10 cellular contexts compared by ENCODE assay signal in genomic region chr2:51103205-51103604, GRCh38.
DNase-seq lines count a peak whose midpoint lies in the region; ATAC-seq and TF ChIP-seq lines count a peak whose summit lies in the region.
"Had no signal": no experiment of that assay in that cellular context is flagged by ENCODE, and none has a peak within 500 bp of the region (broad histone marks: within the 10 kb centered on the region; RNA-seq: fewer than 3 reads in every experiment).

No MANE protein-coding gene starts in this region.

- DNase-seq in Right ventricle myocardium inferior (ENCODE audit: missing footprints) (peak; percentile 51), cardiac septum (ENCODE audit: low spot score) (no peak), dermis microvascular lymphatic vessel endothelial cell (ENCODE audit: low read depth in 2 of 2) (peak; percentile 1 to 82), NCI-H2107 treated with DMSO at 0.1 percent for 48 hours (lab: John Stamatoyannopoulos, UW; ENCODE audit: unreplicated experiment) (no peak), mesothelial cell of epicardium (ENCODE audit: low spot score in 2 of 2, unreplicated experiment in 2 of 2) (no peak)
- DNase-seq in effector CD4-positive, alpha-beta T cell: no peak
- DNase-seq: Peyer's patch had no signal

- no peak overlapping the region for H3K4me3 ChIP-seq in liver (ENCODE audit: low read depth in 1 of 3, low read length in 3 of 3)
- H3K4me3 ChIP-seq: Peyer's patch had no signal

- H3K9me3 Mint-ChIP-seq in mesothelial cell of epicardium: no peaks in the 10 kb centered on the region
- H3K9me3 Mint-ChIP-seq: brain had no signal

- no peaks in the 10 kb centered on the region for H3K9me3 ChIP-seq in liver (ENCODE audit: control insufficient read depth in 4 of 4, low read length in 3 of 4)
- H3K9me3 ChIP-seq: Peyer's patch had no signal

- ATAC-seq in Right ventricle myocardium inferior (peak; percentile 79), HG03565 (IDR thresholded peaks at IDR 0.05; ENCODE audit: unreplicated experiment) (no peak)

- intact Hi-C loops in Right ventricle myocardium inferior (cut with DNase I) (no loop called here), cardiac septum (cut with DNase I) (no loop called here)

- peaks cover 18% of the 10 kb centered on the region for H3K4me1 Mint-ChIP-seq in mesothelial cell of epicardium

- no peak for TF ChIP-seq RAD21 in liver (IDR thresholded peaks at IDR 0.05)

- no peaks in the 10 kb centered on the region for H3K4me1 ChIP-seq in liver (ENCODE audit: control insufficient read depth in 4 of 4, insufficient read depth in 4 of 4, low read length in 3 of 4)
- H3K4me1 ChIP-seq: Peyer's patch had no signal

- WGBS in liver: 32% methylated on average over 6 of the region's 6 CpGs

- no peaks in the 10 kb centered on the region for H3K27me3 ChIP-seq in liver (ENCODE audit: control insufficient read depth in 4 of 4, insufficient read depth in 4 of 4, low read length in 3 of 4)
- H3K27me3 ChIP-seq: Peyer's patch had no signal

- H3K27me3 Mint-ChIP-seq in mesothelial cell of epicardium (ENCODE audit: low read depth): no peaks in the 10 kb centered on the region
- H3K27me3 Mint-ChIP-seq: brain had no signal

- H3K4me3 Mint-ChIP-seq in mesothelial cell of epicardium: no peak overlapping the region
- H3K4me3 Mint-ChIP-seq: brain had no signal

- no peak for TF ChIP-seq CTCF in liver (IDR thresholded peaks at IDR 0.05; ENCODE audit: low read depth, low read length, missing input control)
- TF ChIP-seq CTCF in mesothelial cell of epicardium (IDR thresholded peaks at IDR 0.05; ENCODE audit: unreplicated experiment): no peak

- no peak overlapping the region for H3K27ac ChIP-seq in liver (ENCODE audit: low read depth in 1 of 2, low read length in 2 of 2)
- H3K27ac ChIP-seq: Peyer's patch had no signal

- H3K36me3 ChIP-seq in liver (ENCODE audit: control insufficient read depth in 4 of 4, insufficient read depth in 3 of 4, low read depth in 1 of 4, low read length in 3 of 4): no peaks in the 10 kb centered on the region
- H3K36me3 ChIP-seq: Peyer's patch had no signal

- no peak overlapping the region for H3K27ac Mint-ChIP-seq in mesothelial cell of epicardium

- no peaks in the 10 kb centered on the region for H3K36me3 Mint-ChIP-seq in mesothelial cell of epicardium
- H3K36me3 Mint-ChIP-seq: brain had no signal

- no peak overlapping the region for H3K9ac ChIP-seq in liver (ENCODE audit: low read depth in 1 of 2, low read length in 2 of 2)

TF ChIP-seq in liver, 16 proteins besides CTCF, POLR2A, EP300 and RAD21:
- peak in 1 of 2 donors; percentile 12 for TF ChIP-seq RXRA (IDR thresholded peaks at IDR 0.05)
- TF ChIP-seq FOXA1 (IDR thresholded peaks at IDR 0.05): no peak
- TF ChIP-seq NR2F2 (IDR thresholded peaks at IDR 0.05): peak; percentile 64
- no peak for TF ChIP-seq ATF3 (IDR thresholded peaks at IDR 0.05)

Comparison
In these comparisons a context has a peak if more than half of its experiments do, and no peak if none do; other contexts are left out.
1. DNase-seq: peak in Right ventricle myocardium inferior (single experiment) and dermis microvascular lymphatic vessel endothelial cell (2 of 2); none in cardiac septum (single experiment), effector CD4-positive, alpha-beta T cell (single experiment), NCI-H2107 treated with DMSO at 0.1 percent for 48 hours (single experiment) and mesothelial cell of epicardium (0 of 2).